ENCODE assay signal across 30 cellular contexts in genomic region chr2:14223576-14223975, GRCh38.
"Had no signal": no experiment of that assay in that cellular context is flagged by ENCODE, and none has a peak within 500 bp of the region (broad histone marks: within the 10 kb centered on the region; RNA-seq: fewer than 3 reads in every experiment).

No MANE protein-coding gene starts in this region.

- H3K36me3 Mint-ChIP-seq: naive thymus-derived CD8-positive, alpha-beta T cell; stimulated activated naive B cell treated with anti-CD40 and anti-IgM and Interleukin-4, amounts not matched to agents 10 μg/mL and 1 μg/mL and 100 μg/mL, for 72 hours had no signal

- H3K4me3 Mint-ChIP-seq: naive thymus-derived CD8-positive, alpha-beta T cell; nephron; neural crest cell; stimulated activated naive B cell treated with anti-CD40 and anti-IgM and Interleukin-4, amounts not matched to agents 10 μg/mL and 1 μg/mL and 100 μg/mL, for 72 hours had no signal

- H3K27me3 Mint-ChIP-seq: naive thymus-derived CD8-positive, alpha-beta T cell; stimulated activated naive B cell treated with anti-CD40 and anti-IgM and Interleukin-4, amounts not matched to agents 10 μg/mL and 1 μg/mL and 100 μg/mL, for 72 hours had no signal

- H3K4me1 ChIP-seq: lower lobe of right lung, pancreas, prostate gland, suprapubic skin, tibial artery, upper lobe of right lung had no signal

- H3K27ac Mint-ChIP-seq: naive thymus-derived CD8-positive, alpha-beta T cell; nephron; stimulated activated naive B cell treated with anti-CD40 and anti-IgM and Interleukin-4, amounts not matched to agents 10 μg/mL and 1 μg/mL and 100 μg/mL, for 72 hours had no signal

- H3K36me3 ChIP-seq: lower lobe of right lung, pancreas, prostate gland, suprapubic skin, thoracic aorta, tibial artery, upper lobe of right lung had no signal

- H3K27me3 ChIP-seq: pancreas, suprapubic skin, tibial artery, upper lobe of right lung had no signal

- FAIRE-seq: keratinocyte, pancreas, urothelium cell line had no signal

- H3K27ac ChIP-seq: lower lobe of right lung, pancreas, prostate gland, skin epidermis, suprapubic skin, thoracic aorta, tibial artery, upper lobe of right lung had no signal

- H3K9me3 Mint-ChIP-seq: nephron, neural crest cell had no signal

- H3K4me1 Mint-ChIP-seq: naive thymus-derived CD8-positive, alpha-beta T cell; nephron; neural crest cell; stimulated activated naive B cell treated with anti-CD40 and anti-IgM and Interleukin-4, amounts not matched to agents 10 μg/mL and 1 μg/mL and 100 μg/mL, for 72 hours had no signal

- H3K9me3 ChIP-seq: lower lobe of right lung, pancreas, prostate gland, suprapubic skin, thoracic aorta, tibial artery, upper lobe of right lung had no signal

- ATAC-seq: left cardiac atrium; left lobe of liver; lower lobe of right lung; naive thymus-derived CD8-positive, alpha-beta T cell; pancreas; right cardiac atrium; sciatic nerve; stimulated activated naive B cell treated with anti-CD40 and anti-IgM and Interleukin-4, amounts not matched to agents 10 μg/mL and 1 μg/mL and 100 μg/mL, for 72 hours; stimulated activated naive CD8-positive, alpha-beta T cell treated with anti-CD3 and anti-CD28 coated beads, Interleukin-15, Interleukin-2, amounts not matched to agents 100 U/mL and 50 U/mL, for 24 hours; upper lobe of right lung had no signal

- DNase-seq: kidney glomerular epithelial cell; left cardiac atrium; lower lobe of right lung; mammary epithelial cell; mesenchymal stem cell; naive thymus-derived CD8-positive, alpha-beta T cell; nucleus accumbens; pancreas; posterior cingulate gyrus; retina; right cardiac atrium; stimulated activated CD4-positive, alpha-beta T cell treated with anti-CD3 and anti-CD28 coated beads, Interleukin-12 subunit alpha, Interleukin-12 subunit beta, amount 100 ng/mL, for 4 hours; stimulated activated CD4-positive, alpha-beta T cell treated with anti-CD3 and anti-CD28 coated beads, Interleukin-15, amount 100 ng/mL, for 24 hours; stimulated activated CD4-positive, alpha-beta T cell treated with anti-CD3 and anti-CD28 coated beads, Interleukin-2, amount 100 ng/mL, for 24 hours; stimulated activated CD4-positive, alpha-beta T cell treated with anti-CD3 and anti-CD28 coated beads, Interleukin-4, amount 100 ng/mL, for 1 hour; stimulated activated naive B cell treated with anti-CD40 and anti-IgM and Interleukin-4, amounts not matched to agents 10 μg/mL and 1 μg/mL and 100 μg/mL, for 72 hours; stimulated activated naive CD8-positive, alpha-beta T cell treated with anti-CD3 and anti-CD28 coated beads, Interleukin-15, Interleukin-2, amounts not matched to agents 100 U/mL and 50 U/mL, for 24 hours; tibial artery; trophoblast cell; upper lobe of right lung had no signal

- H3K4me3 ChIP-seq: lower lobe of right lung, pancreas, prostate gland, skin epidermis, suprapubic skin, thoracic aorta, tibial artery, upper lobe of right lung had no signal
